In the genomic region with DNA sequence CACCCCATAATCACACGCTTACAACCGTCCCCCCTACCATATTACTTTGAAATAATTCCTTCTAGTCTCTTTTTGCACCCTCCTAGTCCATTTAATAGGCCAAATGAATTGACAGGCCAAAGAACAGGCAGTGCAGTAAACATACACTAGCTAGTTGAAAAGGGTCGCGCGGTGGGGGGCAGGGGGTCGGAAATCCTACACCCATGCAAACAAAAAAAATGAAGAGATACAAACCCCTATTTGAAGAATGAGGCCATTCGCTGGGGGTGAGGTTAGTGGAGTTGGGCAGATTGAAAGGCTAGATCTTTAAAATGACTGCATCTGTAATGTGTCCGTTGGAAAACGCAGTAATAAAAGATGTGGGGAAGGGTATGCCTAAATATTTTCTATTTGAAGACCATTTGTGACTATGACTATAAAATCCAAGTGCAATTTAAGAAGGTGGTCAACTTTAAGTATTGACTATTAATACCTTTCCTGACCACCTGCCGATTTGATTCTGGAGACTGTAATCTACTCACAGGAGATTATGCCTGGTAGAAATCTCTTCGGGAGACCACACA, we compare ENCODE assay signal across 8 cellular contexts. TPM values are rescaled to one million over a fixed set of nuclear protein-coding genes. Genes with fewer than 3 reads are reported as not detected.
A peak's percentile ranks its signal among the peaks of the same experiment; 100 is the strongest.
DNase-seq lines count a peak whose midpoint lies in the region; ATAC-seq and TF ChIP-seq lines count a peak whose summit lies in the region.

No MANE protein-coding gene starts in this region.

- H3K18ac ChIP-seq in IMR-90 (ENCODE audit: low read depth, low read length), result 0 out of 2 replicates have a peak overlapping the region, but pooled peaks have one; percentile 21

- H3K9me3 Mint-ChIP-seq in CD4-positive, CD25-positive, alpha-beta regulatory T cell, result no peaks in the 10 kb centered on the region
- H3K9me3 Mint-ChIP-seq in naive thymus-derived CD4-positive, alpha-beta T cell, result no peaks in the 10 kb centered on the region

- no peaks in the 10 kb centered on the region for H3K36me3 Mint-ChIP-seq in CD4-positive, CD25-positive, alpha-beta regulatory T cell
- H3K36me3 Mint-ChIP-seq in naive thymus-derived CD4-positive, alpha-beta T cell, result peaks cover 0 to 3% (median 0%) of the 10 kb centered on the region in 5 donors

- DNase-seq in CD4-positive, CD25-positive, alpha-beta regulatory T cell, result no peak
- peak; percentile 0 for DNase-seq in IMR-90
- DNase-seq in cardiac fibroblast (ENCODE audit: low read depth in 2 of 2), result no peak
- no peak for DNase-seq in naive thymus-derived CD4-positive, alpha-beta T cell
- DNase-seq in NCI-H345 treated with DMSO at 0.1 percent for 48 hours (lab: John Stamatoyannopoulos, UW; ENCODE audit: unreplicated experiment), result no peak
- DNase-seq in GDM1 (lab: John Stamatoyannopoulos, UW), result no peak

- H3K27me3 ChIP-seq in CD4-positive, CD25-positive, alpha-beta regulatory T cell (ENCODE audit: control insufficient read depth, insufficient read depth, low read length), result peaks cover 7% of the 10 kb centered on the region
- no peaks in the 10 kb centered on the region for H3K27me3 ChIP-seq in IMR-90 (ENCODE audit: control insufficient read depth, insufficient read depth, low read length)
- no peaks in the 10 kb centered on the region for H3K27me3 ChIP-seq in naive thymus-derived CD4-positive, alpha-beta T cell (ENCODE audit: control insufficient read depth in 2 of 2, insufficient read depth in 2 of 2, low read length in 2 of 2)

- peak overlapping the region; percentile 59 for H4K5ac ChIP-seq in IMR-90 (ENCODE audit: low read depth, low read length)

- POLR2A ChIA-PET in IMR-90 (lab: Charles Lee; ENCODE audit: unreplicated experiment), result no interaction called here
- POLR2A ChIA-PET in naive thymus-derived CD4-positive, alpha-beta T cell (lab: Charles Lee), result interaction anchor here (1.4 kb wide), 1 partner anchor 1138 kb away, joined by 4 read pairs; the partner anchor contains the start of gene DCBLD2

- TF ChIP-seq CTCF in IMR-90 (conservative IDR thresholded peaks at IDR 0.05; ENCODE audit: low read depth, low read length), result no peak
- TF ChIP-seq CTCF in cardiac fibroblast (IDR thresholded peaks at IDR 0.05; ENCODE audit: low read depth, low read length), result no peak

- ATAC-seq in CD4-positive, CD25-positive, alpha-beta regulatory T cell (ENCODE audit: low read depth in 2 of 2), result no peak
- ATAC-seq in IMR-90 (ENCODE audit: low read depth) (no peak), HG02970 (IDR thresholded peaks at IDR 0.05; ENCODE audit: low FRiP score, unreplicated experiment) (no peak), GM21515 (IDR thresholded peaks at IDR 0.05; ENCODE audit: unreplicated experiment) (no peak)
- no peak for ATAC-seq in naive thymus-derived CD4-positive, alpha-beta T cell

- peak overlapping the region; percentile 96 for H3K14ac ChIP-seq in IMR-90 (replicated peaks; ENCODE audit: low read depth, low read length)

- TF ChIP-seq RAD21 in IMR-90 (IDR thresholded peaks at IDR 0.05; ENCODE audit: low read length), result no peak

- peaks cover 8% of the 10 kb centered on the region for H3K27me3 Mint-ChIP-seq in CD4-positive, CD25-positive, alpha-beta regulatory T cell
- peaks cover 0 to 11% (median 0%) of the 10 kb centered on the region in 5 donors for H3K27me3 Mint-ChIP-seq in naive thymus-derived CD4-positive, alpha-beta T cell

- peak overlapping the region; percentile 87; the same call in 1 of the 2 replicates for H3K23ac ChIP-seq in IMR-90 (ENCODE audit: low read depth, low read length)

- peak overlapping the region; percentile 71 for H4K91ac ChIP-seq in IMR-90 (ENCODE audit: insufficient read depth, low read depth, low read length)

- no TSS peak for BruUV-seq in IMR-90 (replicated peaks; lab: Mats Ljungman, UMichigan)

- intact Hi-C loops in IMR-90 (cut with micrococcal nuclease), result no loop called here
- intact Hi-C loops in naive thymus-derived CD4-positive, alpha-beta T cell (cut with micrococcal nuclease), result loop anchor here (1.0 to 2.0 kb wide), 8 partner anchors 57 to 1137 kb away; partner anchors contain the start of genes CPOX (in 2 of the 2), DCBLD2 (in 2 of the 2) and RIOX2 (in 2 of the 2)

- no peaks in the 10 kb centered on the region for H3K9me3 ChIP-seq in CD4-positive, CD25-positive, alpha-beta regulatory T cell (ENCODE audit: control insufficient read depth in 2 of 2, low read length in 2 of 2)
- H3K9me3 ChIP-seq in IMR-90 (ENCODE audit: control insufficient read depth, insufficient read depth, low read length), result no peaks in the 10 kb centered on the region
- no peaks in the 10 kb centered on the region for H3K9me3 ChIP-seq in naive thymus-derived CD4-positive, alpha-beta T cell (ENCODE audit: control insufficient read depth in 2 of 3, low read length in 3 of 3)

- peak overlapping the region; percentile 53 for H3K4me2 ChIP-seq in IMR-90 (ENCODE audit: low read depth, low read length)

- no peaks in the 10 kb centered on the region for H4K20me1 ChIP-seq in IMR-90 (ENCODE audit: insufficient read depth, low read length)

- H3K79me1 ChIP-seq in IMR-90 (ENCODE audit: low read depth in 1 of 2, low read length in 2 of 2), result peaks cover 9 to 23% of the 10 kb centered on the region in 2 experiments; a peak in 3 of 4 replicates

- H3K4ac ChIP-seq in IMR-90 (ENCODE audit: low read depth, low read length), result peak overlapping the region; percentile 80; the same call in 1 of the 2 replicates

- H3K27ac ChIP-seq in CD4-positive, CD25-positive, alpha-beta regulatory T cell (ENCODE audit: insufficient read depth, low read length, poor library complexity, severe bottlenecking), result peak overlapping the region; percentile 75
- H3K27ac ChIP-seq in IMR-90 (ENCODE audit: insufficient read depth, low read length), result no peak overlapping the region
- H3K27ac ChIP-seq in naive thymus-derived CD4-positive, alpha-beta T cell (ENCODE audit: low read depth, low read length), result peak overlapping the region; percentile 78

- peak overlapping the region; percentile 72 for H3K9ac ChIP-seq in IMR-90 (ENCODE audit: low read depth, low read length)

- no peaks in the 10 kb centered on the region for H3K36me3 ChIP-seq in CD4-positive, CD25-positive, alpha-beta regulatory T cell (ENCODE audit: control insufficient read depth, insufficient read depth, low read length)
- no peaks in the 10 kb centered on the region for H3K36me3 ChIP-seq in IMR-90 (ENCODE audit: control insufficient read depth, insufficient read depth, low read length)
- peaks cover 0 to 6% (median 0%) of the 10 kb centered on the region in 3 experiments for H3K36me3 ChIP-seq in naive thymus-derived CD4-positive, alpha-beta T cell (ENCODE audit: control insufficient read depth in 2 of 3, insufficient read depth in 3 of 3, low read length in 3 of 3)

- dilution Hi-C loops in IMR-90 (cut with HindIII; ENCODE audit: low sequenced_read_pairs, unreplicated experiment), result no loop called here

- in situ Hi-C loops in IMR-90 (cut with MboI; ENCODE audit: low sequenced_read_pairs), result no loop called here

- no peak overlapping the region for H2AK5ac ChIP-seq in IMR-90 (ENCODE audit: low read depth, low read length)

- no peak overlapping the region for H2BK15ac ChIP-seq in IMR-90 (ENCODE audit: low read depth, low read length)

- peak overlapping the region; percentile 97 for H2AFZ ChIP-seq in IMR-90 (replicated peaks; ENCODE audit: low read length, poor library complexity)

- whole genome bisulfite sequencing in IMR-90 (ENCODE audit: extremely low coverage in 2 of 2, insufficient read length in 1 of 2), 2 experiments, result no CpG with 5 or more reads among the region's 11 CpGs

- no peaks in the 10 kb centered on the region for H3K9me1 ChIP-seq in IMR-90 (ENCODE audit: insufficient read depth, low read length)

- peak overlapping the region; percentile 29 for H2AK9ac ChIP-seq in IMR-90 (replicated peaks; ENCODE audit: low read depth, low read length, poor library complexity)

- H2BK120ac ChIP-seq in IMR-90 (ENCODE audit: low read depth, low read length), result no peak overlapping the region

- H3K4me1 Mint-ChIP-seq in CD4-positive, CD25-positive, alpha-beta regulatory T cell, result peaks cover 13 to 35% (median 22%) of the 10 kb centered on the region in 4 donors
- H3K4me1 Mint-ChIP-seq in naive thymus-derived CD4-positive, alpha-beta T cell, result peaks cover 9 to 36% (median 27%) of the 10 kb centered on the region in 7 donors

- H2BK20ac ChIP-seq in IMR-90 (ENCODE audit: low read depth, low read length), result no peak overlapping the region

- no peak for TF ChIP-seq POLR2A in IMR-90 (IDR thresholded peaks at IDR 0.05; ENCODE audit: low read depth, low read length)

- CTCF ChIA-PET in IMR-90 (lab: Yijun Ruan, JAX), result no interaction called here
- CTCF ChIA-PET in naive thymus-derived CD4-positive, alpha-beta T cell (lab: Charles Lee), result no interaction called here

- peak overlapping the region; percentile 71 to 98 for H4K8ac ChIP-seq in IMR-90 (ENCODE audit: low read depth in 2 of 2, low read length in 2 of 2)

- H2BK5ac ChIP-seq in IMR-90 (ENCODE audit: low read depth, low read length, poor library complexity, severe bottlenecking), result peak overlapping the region; percentile 56

- H3K4me1 ChIP-seq in CD4-positive, CD25-positive, alpha-beta regulatory T cell (ENCODE audit: control insufficient read depth, insufficient read depth, low read length, poor library complexity, severe bottlenecking), result peaks cover 17% of the 10 kb centered on the region
- H3K4me1 ChIP-seq in IMR-90 (ENCODE audit: control insufficient read depth, insufficient read depth, low read length), result no peaks in the 10 kb centered on the region
- H3K4me1 ChIP-seq in naive thymus-derived CD4-positive, alpha-beta T cell (ENCODE audit: control insufficient read depth in 2 of 2, insufficient read depth in 2 of 2, low read length in 2 of 2), result peaks cover 5 to 15% of the 10 kb centered on the region in 2 donors

- H3K56ac ChIP-seq in IMR-90 (ENCODE audit: extremely low read depth, insufficient read depth, low read length), result peak overlapping the region; percentile 67; the same call in 1 of the 2 replicates

- H3K4me3 Mint-ChIP-seq in CD4-positive, CD25-positive, alpha-beta regulatory T cell, result peak overlapping the region; percentile 96 to 99 (median 98)
- H3K4me3 Mint-ChIP-seq in naive thymus-derived CD4-positive, alpha-beta T cell, result peak overlapping the region; percentile 91 to 99 (median 98)

- H3K4me3 ChIP-seq in CD4-positive, CD25-positive, alpha-beta regulatory T cell (ENCODE audit: low read depth, low read length), result peak overlapping the region; percentile 90
- H3K4me3 ChIP-seq in IMR-90 (ENCODE audit: insufficient read depth, low read depth, low read length) (peak overlapping the region; percentile 65), cardiac fibroblast (replicated peaks in 1 of 2; ENCODE audit: low read depth in 2 of 2, low read length in 2 of 2) (peak overlapping the region; percentile 79 to 84)
- peak overlapping the region; percentile 98 for H3K4me3 ChIP-seq in naive thymus-derived CD4-positive, alpha-beta T cell (ENCODE audit: low read length)

- H3K27ac Mint-ChIP-seq in CD4-positive, CD25-positive, alpha-beta regulatory T cell, result peak overlapping the region; percentile 81 to 95 (median 95)
- H3K27ac Mint-ChIP-seq in naive thymus-derived CD4-positive, alpha-beta T cell, result peak overlapping the region; percentile 90 to 97 (median 93)

RNA-seq across cellular contexts. Expression of gene ARL6, which starts 0.9 kb away (rescaled TPM):
- total RNA-seq in CD4-positive, CD25-positive, alpha-beta regulatory T cell, result 1.7 TPM
- polyA plus RNA-seq in CD4-positive, CD25-positive, alpha-beta regulatory T cell, result 1 to 10 TPM; 2.3 to 3.2 (median 2.9) TPM
- 3.4 and 11.7 TPM in 2 replicates for total RNA-seq in IMR-90 (2012; rRNA removed)
- 2.1 and 3.1 TPM in 2 replicates for polyA plus RNA-seq in IMR-90 (2012; rRNA removed)
- polyA plus RNA-seq in IMR-90 (2012; cell fraction: cytosol; rRNA removed), result 1.2 and 1.5 TPM in 2 replicates
- 0.88 and 1.9 TPM in 2 replicates for polyA plus RNA-seq in IMR-90 (2012; cell fraction: nucleus; rRNA removed; ENCODE audit: low replicate concordance)
- 1 to 10 TPM; 3.0 to 7.5 (median 5.8) TPM for total RNA-seq in naive thymus-derived CD4-positive, alpha-beta T cell
- polyA plus RNA-seq in naive thymus-derived CD4-positive, alpha-beta T cell, result 1 to 10 TPM; 3.5 to 4.1 TPM

RNA-seq across cellular contexts. Expression of gene CRYBG3, which starts 58.1 kb away (rescaled TPM):
- total RNA-seq in CD4-positive, CD25-positive, alpha-beta regulatory T cell, result 4.4 TPM
- 1 to 10 TPM; 1.1 to 1.5 (median 1.3) TPM for polyA plus RNA-seq in CD4-positive, CD25-positive, alpha-beta regulatory T cell
- total RNA-seq in IMR-90 (2012; rRNA removed), result 23.9 and 26.2 TPM in 2 replicates
- 4.2 and 4.9 TPM in 2 replicates for polyA plus RNA-seq in IMR-90 (2012; rRNA removed)
- polyA plus RNA-seq in IMR-90 (2012; cell fraction: cytosol; rRNA removed), result 0.94 and 0.95 TPM in 2 replicates
- 2.0 and 15.2 TPM in 2 replicates for polyA plus RNA-seq in IMR-90 (2012; cell fraction: nucleus; rRNA removed; ENCODE audit: low replicate concordance)
- 10 to 100 TPM in 1 of 5 experiments, 1 to 10 TPM in 4; 1.8 to 11.2 (median 5.1) TPM for total RNA-seq in naive thymus-derived CD4-positive, alpha-beta T cell
- polyA plus RNA-seq in naive thymus-derived CD4-positive, alpha-beta T cell, result under 1 TPM; 0.86 to 0.92 TPM
